14 cellular contexts compared by ENCODE assay signal in genomic region chr16:28294201-28294600, GRCh38. TPM values are rescaled to one million over a fixed set of nuclear protein-coding genes. Genes with fewer than 3 reads are reported as not detected.
DNase-seq lines count a peak whose midpoint lies in the region; ATAC-seq and TF ChIP-seq lines count a peak whose summit lies in the region.
"Had no signal": no experiment of that assay in that cellular context is flagged by ENCODE, and none has a peak within 500 bp of the region (broad histone marks: within the 10 kb centered on the region; RNA-seq: fewer than 3 reads in every experiment).

No MANE protein-coding gene starts in this region.

- no peaks in the 10 kb centered on the region for H3K9me3 ChIP-seq in ectodermal cell (ENCODE audit: control insufficient read depth, low read length)
- H3K9me3 ChIP-seq: gastroesophageal sphincter, upper lobe of left lung had no signal

- no peaks in the 10 kb centered on the region for H3K27me3 ChIP-seq in ectodermal cell (ENCODE audit: control insufficient read depth, insufficient read depth, low read length, poor library complexity, severe bottlenecking)

- H3K27ac ChIP-seq in ectodermal cell (ENCODE audit: insufficient read depth, low read depth, low read length, poor library complexity, severe bottlenecking): no peak overlapping the region
- H3K27ac ChIP-seq: gastroesophageal sphincter, upper lobe of left lung had no signal

- H3K36me3 Mint-ChIP-seq in T-helper 1 cell treated with Interleukin-12 subunit alpha and Interleukin-12 subunit beta and Interleukin-4 antibody, amounts not matched to agents 30 μg/mL and 1 μg/mL, for 36 hours (ENCODE audit: low read depth): no peaks in the 10 kb centered on the region
- no peaks in the 10 kb centered on the region for H3K36me3 Mint-ChIP-seq in natural killer cell treated with Interleukin-12 subunit alpha and Interleukin-12 subunit beta and Interleukin-15 and Interleukin-18, amount 100 ng/mL, for 72 hours

- TF ChIP-seq CTCF in LNCaP clone FGC (IDR thresholded peaks at IDR 0.05; ENCODE audit: control insufficient read depth, extremely low read depth, insufficient read depth): no peak

- no peaks in the 10 kb centered on the region for H3K9me3 Mint-ChIP-seq in T-helper 1 cell treated with Interleukin-12 subunit alpha and Interleukin-12 subunit beta and Interleukin-4 antibody, amounts not matched to agents 30 μg/mL and 1 μg/mL, for 36 hours
- no peaks in the 10 kb centered on the region for H3K9me3 Mint-ChIP-seq in natural killer cell treated with Interleukin-12 subunit alpha and Interleukin-12 subunit beta and Interleukin-15 and Interleukin-18, amount 100 ng/mL, for 72 hours

- no peak overlapping the region for H3K27ac Mint-ChIP-seq in T-helper 1 cell treated with Interleukin-12 subunit alpha and Interleukin-12 subunit beta and Interleukin-4 antibody, amounts not matched to agents 30 μg/mL and 1 μg/mL, for 36 hours
- no peak overlapping the region for H3K27ac Mint-ChIP-seq in natural killer cell treated with Interleukin-12 subunit alpha and Interleukin-12 subunit beta and Interleukin-15 and Interleukin-18, amount 100 ng/mL, for 72 hours

- peak overlapping the region; percentile 54 for H3K4me3 Mint-ChIP-seq in T-helper 1 cell treated with Interleukin-12 subunit alpha and Interleukin-12 subunit beta and Interleukin-4 antibody, amounts not matched to agents 30 μg/mL and 1 μg/mL, for 36 hours
- H3K4me3 Mint-ChIP-seq in natural killer cell treated with Interleukin-12 subunit alpha and Interleukin-12 subunit beta and Interleukin-15 and Interleukin-18, amount 100 ng/mL, for 72 hours: peak overlapping the region; percentile 71

- peaks cover 31% of the 10 kb centered on the region for H3K4me1 Mint-ChIP-seq in T-helper 1 cell treated with Interleukin-12 subunit alpha and Interleukin-12 subunit beta and Interleukin-4 antibody, amounts not matched to agents 30 μg/mL and 1 μg/mL, for 36 hours (ENCODE audit: low read depth)
- H3K4me1 Mint-ChIP-seq in natural killer cell treated with Interleukin-12 subunit alpha and Interleukin-12 subunit beta and Interleukin-15 and Interleukin-18, amount 100 ng/mL, for 72 hours (ENCODE audit: low read depth in 2 of 2): peaks cover 34 to 45% of the 10 kb centered on the region in 2 donors

- H3K36me3 ChIP-seq in ectodermal cell (ENCODE audit: control insufficient read depth, insufficient read depth, low read length): no peaks in the 10 kb centered on the region
- H3K36me3 ChIP-seq: gastroesophageal sphincter, upper lobe of left lung had no signal

- 86 to 90% methylated on average over 6 of the region's 6 CpGs for WGBS in ectodermal cell, 2 experiments

- DNase-seq in T-helper 1 cell: no peak
- no peak for DNase-seq in LNCaP clone FGC (ENCODE audit: low read depth)
- no peak for DNase-seq in natural killer cell treated with Interleukin-12 subunit alpha and Interleukin-12 subunit beta and Interleukin-15 and Interleukin-18, amount 100 ng/mL, for 72 hours (ENCODE audit: low spot score)
- DNase-seq in stimulated activated CD4-positive, alpha-beta T cell treated with anti-CD3 and anti-CD28 coated beads, Interleukin-4, amount 100 ng/mL, for 4 hours: no peak
- DNase-seq in C1 segment of cervical spinal cord (lab: John Stamatoyannopoulos, UW): no peak
- DNase-seq: 8988T, NCI-H1417 treated with DMSO at 0.1 percent for 48 hours, NCI-H524 treated with DMSO at 0.1 percent for 48 hours, upper lobe of left lung had no signal

- H3K4me3 ChIP-seq in LNCaP clone FGC (ENCODE audit: low read depth, low read length) (peak overlapping the region; percentile 86), ectodermal cell (ENCODE audit: insufficient read depth, low read depth, low read length) (peak overlapping the region; percentile 94)
- H3K4me3 ChIP-seq: gastroesophageal sphincter had no signal

- no peak for ATAC-seq in natural killer cell treated with Interleukin-12 subunit alpha and Interleukin-12 subunit beta and Interleukin-15 and Interleukin-18, amount 100 ng/mL, for 72 hours
- ATAC-seq in HG02610 (IDR thresholded peaks at IDR 0.05; ENCODE audit: unreplicated experiment): no peak
- ATAC-seq: gastroesophageal sphincter, left lobe of liver had no signal

- peaks cover 25% of the 10 kb centered on the region for H3K4me1 ChIP-seq in ectodermal cell (ENCODE audit: control insufficient read depth, insufficient read depth, low read length)

- H3K27me3 Mint-ChIP-seq in T-helper 1 cell treated with Interleukin-12 subunit alpha and Interleukin-12 subunit beta and Interleukin-4 antibody, amounts not matched to agents 30 μg/mL and 1 μg/mL, for 36 hours (ENCODE audit: low read depth): peaks cover 25% of the 10 kb centered on the region
- no peaks in the 10 kb centered on the region for H3K27me3 Mint-ChIP-seq in natural killer cell treated with Interleukin-12 subunit alpha and Interleukin-12 subunit beta and Interleukin-15 and Interleukin-18, amount 100 ng/mL, for 72 hours

RNA-seq across cellular contexts. Expression of gene SBK1, which starts 1.9 kb away (rescaled TPM):
- polyA plus RNA-seq in ectodermal cell (2013, experiment 1 of 4): 49.3 TPM
- polyA plus RNA-seq in ectodermal cell (2013, experiment 2 of 4): 51.2 TPM
- 40.1 TPM for polyA plus RNA-seq in ectodermal cell (2013, experiment 3 of 4)
- 42.8 TPM for polyA plus RNA-seq in ectodermal cell (2013, experiment 4 of 4)
- total RNA-seq in natural killer cell treated with Interleukin-12 subunit alpha and Interleukin-12 subunit beta and Interleukin-15 and Interleukin-18, amount 100 ng/mL, for 72 hours: 1 to 10 TPM; 1.1 TPM
